1 cellular context compared by ENCODE assay signal in the genomic region with DNA sequence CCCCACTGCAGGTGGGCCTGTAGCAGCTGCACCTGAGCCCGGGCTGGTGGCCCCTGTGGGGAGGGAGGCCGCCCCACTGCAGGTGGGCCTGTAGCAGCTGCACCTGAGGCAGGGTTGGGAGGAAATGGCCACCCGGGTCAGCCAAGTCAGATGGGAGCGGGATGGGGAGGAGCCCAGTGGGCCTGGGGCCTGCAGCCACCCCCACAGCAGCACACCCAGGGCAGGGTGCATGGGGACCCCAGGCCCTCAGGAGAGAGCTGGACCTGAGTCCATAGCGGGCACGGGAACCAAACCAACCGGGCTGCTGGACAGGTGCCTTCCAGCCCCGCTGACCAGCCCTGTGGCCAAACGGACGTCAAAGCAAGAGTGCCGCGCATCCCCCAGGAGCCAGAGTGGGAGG.
TF ChIP-seq lines count a peak whose summit lies in the region.

No MANE protein-coding gene starts in this region.

TF ChIP-seq in HepG2, 621 proteins besides CTCF, POLR2A, EP300 and RAD21:
- TF ChIP-seq PLRG1 (conservative IDR thresholded peaks at IDR 0.05), result no peak
- no peak for TF ChIP-seq PCBP1 (IDR thresholded peaks at IDR 0.05; ENCODE audit: borderline replicate concordance, low read depth, low read length)
- TF ChIP-seq RAD51 (IDR thresholded peaks at IDR 0.05; ENCODE audit: borderline replicate concordance), result no peak
- TF ChIP-seq GATA4 (IDR thresholded peaks at IDR 0.05; ENCODE audit: borderline replicate concordance, low read depth), result no peak
